ENCODE assay signal across 23 cellular contexts in genomic region chr14:69567563-69567962, GRCh38. TPM values are rescaled to one million over a fixed set of nuclear protein-coding genes. Genes with fewer than 3 reads are reported as not detected.
"Had no signal": no experiment of that assay in that cellular context is flagged by ENCODE, and none has a peak within 500 bp of the region (broad histone marks: within the 10 kb centered on the region; RNA-seq: fewer than 3 reads in every experiment).

No MANE protein-coding gene starts in this region.

- H3K27ac ChIP-seq: HL-60 had no signal

- DNase-seq: KBM-7, MV-4-11, NCI-H1048, NCI-H1105, NCI-H1417, NCI-H146, NCI-H1694 treated with DMSO at 0.1 percent for 48 hours, NCI-H1930, NCI-H2081, NCI-H2107, NCI-H226, NCI-H446, NCI-H510A, NCI-H524 treated with DMSO at 0.1 percent for 48 hours, NCI-H69, NCI-H774, RPMI8226, SHP77 had no signal

- FAIRE-seq: RCC 7860 had no signal

RNA-seq across cellular contexts. Expression of gene CCDC177, which starts 7.1 kb away (rescaled TPM):
- total RNA-seq: LHCN-M2, MCF 10A had no signal
- polyA plus RNA-seq: IgD-negative memory B cell had no signal
